In the genomic region with DNA sequence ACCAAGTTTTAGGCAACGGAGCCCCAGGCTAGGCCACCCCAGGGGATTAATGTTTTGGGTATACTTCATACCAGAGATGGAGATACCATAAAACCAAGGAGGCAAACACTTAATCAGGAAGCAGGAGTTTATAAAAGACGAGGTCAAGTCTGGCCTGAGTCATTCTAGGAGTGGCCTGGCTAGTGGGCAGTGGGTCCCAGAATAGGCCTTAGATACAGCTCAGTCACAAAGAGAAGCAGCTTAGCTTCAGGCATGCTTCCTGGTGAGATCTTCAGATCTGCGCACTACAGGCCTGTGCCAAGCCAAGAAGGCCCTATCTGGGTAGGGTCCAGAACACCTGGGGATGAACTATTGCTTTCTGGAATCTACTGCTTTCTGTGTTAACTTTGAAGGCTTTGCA, we compare ENCODE assay signal across 23 cellular contexts. TPM values are rescaled to one million over a fixed set of nuclear protein-coding genes. Genes with fewer than 3 reads are reported as not detected.
DNase-seq lines count a peak whose midpoint lies in the region; TF ChIP-seq lines count a peak whose summit lies in the region.
"Had no signal": no experiment of that assay in that cellular context is flagged by ENCODE, and none has a peak within 500 bp of the region (broad histone marks: within the 10 kb centered on the region; RNA-seq: fewer than 3 reads in every experiment).

No MANE protein-coding gene starts in this region.

- no peak overlapping the region for H2BK120ac ChIP-seq in trophoblast cell (ENCODE audit: insufficient read depth, low read length, poor library complexity)

- H3K18ac ChIP-seq in trophoblast cell (ENCODE audit: low read length) = no peak overlapping the region

- H3K27me3 ChIP-seq in MG63 = no peaks in the 10 kb centered on the region
- no peaks in the 10 kb centered on the region for H3K27me3 ChIP-seq in trophoblast cell (ENCODE audit: insufficient read depth, low read length)
- H3K27me3 ChIP-seq: gastrocnemius medialis, Peyer's patch, spleen, vagina had no signal

- H3K4me1 ChIP-seq in trophoblast cell (ENCODE audit: control insufficient read depth in 1 of 2, insufficient read depth in 2 of 2, low read length in 2 of 2) = peaks cover 0 to under 1% of the 10 kb centered on the region in 2 experiments
- H3K4me1 ChIP-seq: gastrocnemius medialis, Peyer's patch, psoas muscle, vagina had no signal

- H3K79me1 ChIP-seq in trophoblast cell (ENCODE audit: low read length) = no peaks in the 10 kb centered on the region

- H3K23ac ChIP-seq in trophoblast cell (ENCODE audit: low read length) = no peak overlapping the region

- in situ Hi-C loops in astrocyte of the spinal cord (cut with HindIII; ENCODE audit: low sequenced_read_pairs) = no loop called here

- no peak overlapping the region for H3K27ac ChIP-seq in trophoblast cell (ENCODE audit: low read depth, low read length)
- H3K27ac ChIP-seq: gastrocnemius medialis, Peyer's patch, psoas muscle, spleen, vagina had no signal

- TF ChIP-seq CTCF in astrocyte of the spinal cord (IDR thresholded peaks at IDR 0.05; ENCODE audit: low read depth, low read length) = no peak

- DNase-seq in EH (ENCODE audit: low read depth) = peak; percentile 68
- peak; percentile 64 for DNase-seq in MG63
- DNase-seq in astrocyte of the spinal cord (ENCODE audit: low read depth, low spot score) = peak; percentile 44
- DNase-seq in myocyte (ENCODE audit: low read depth) = peak; percentile 75
- DNase-seq in trophoblast cell = no peak
- no peak for DNase-seq in GOT3 (lab: John Stamatoyannopoulos, UW)
- no peak for DNase-seq in GDM1 (lab: John Stamatoyannopoulos, UW)
- DNase-seq in NCI-H446 treated with DMSO at 0.1 percent for 48 hours (lab: John Stamatoyannopoulos, UW) = no peak
- DNase-seq: activated naive CD8-positive, alpha-beta T cell treated with anti-CD3 and anti-CD28 coated beads for 36 hours; CD8-positive, alpha-beta memory T cell; gastrocnemius medialis; mesendoderm; NCI-H1436; Peyer's patch; psoas muscle; spleen; T-helper 9 cell had no signal

- H3K4me3 ChIP-seq in MG63 (no peak overlapping the region), astrocyte of the spinal cord (ENCODE audit: low read depth, low read length) (no peak overlapping the region), trophoblast cell (ENCODE audit: low read depth, low read length) (no peak overlapping the region)
- H3K4me3 ChIP-seq: gastrocnemius medialis, Peyer's patch, psoas muscle, spleen, vagina had no signal

- H2BK5ac ChIP-seq in trophoblast cell (ENCODE audit: low read depth, low read length, poor library complexity) = no peak overlapping the region

- no CpG with 5 or more reads among the region's 3 CpGs for WGBS in trophoblast cell (ENCODE audit: extremely low coverage, insufficient coverage, insufficient read length)

- H4K12ac ChIP-seq in trophoblast cell (ENCODE audit: low read depth, low read length) = no peak overlapping the region

- no peak overlapping the region for H2BK12ac ChIP-seq in trophoblast cell (ENCODE audit: low read length)

- H3K9ac ChIP-seq in trophoblast cell (ENCODE audit: low read length) = no peak overlapping the region

- no peak overlapping the region for H3K4me2 ChIP-seq in trophoblast cell (ENCODE audit: low read length)

- H2AK5ac ChIP-seq in trophoblast cell (ENCODE audit: low read length) = no peak overlapping the region

- no peak overlapping the region for H2AFZ ChIP-seq in trophoblast cell (ENCODE audit: insufficient read depth, low read length, poor library complexity)

- no peak overlapping the region for H4K8ac ChIP-seq in trophoblast cell (ENCODE audit: low read depth, low read length)

- H3K4ac ChIP-seq in trophoblast cell (ENCODE audit: low read depth, low read length) = no peak overlapping the region

- H3K14ac ChIP-seq in trophoblast cell (ENCODE audit: low read length) = no peak overlapping the region

- H3K36me3 ChIP-seq in MG63 (no peaks in the 10 kb centered on the region), trophoblast cell (ENCODE audit: control insufficient read depth in 1 of 2, insufficient read depth in 2 of 2, low read length in 2 of 2) (peaks cover 4 to 16% of the 10 kb centered on the region in 2 experiments)
- H3K36me3 ChIP-seq: gastrocnemius medialis, vagina had no signal

- H3K9me3 ChIP-seq in MG63 (no peaks in the 10 kb centered on the region), trophoblast cell (ENCODE audit: insufficient read depth, low read depth, low read length) (no peaks in the 10 kb centered on the region)
- H3K9me3 ChIP-seq: gastrocnemius medialis, Peyer's patch, psoas muscle, spleen, vagina had no signal

- no peaks in the 10 kb centered on the region for H3K79me2 ChIP-seq in trophoblast cell (ENCODE audit: control insufficient read depth, insufficient read depth, low read length, poor library complexity)

- no peak overlapping the region for H4K91ac ChIP-seq in trophoblast cell (ENCODE audit: low read depth, low read length)

RNA-seq across cellular contexts. Expression of gene NR5A1, which starts 20.6 kb away (rescaled TPM):
- not detected in 2 replicates for total RNA-seq in MG63 (2014; rRNA removed; shearing (Covaris generic); ENCODE audit: low replicate concordance)
- not detected in 2 replicates for total RNA-seq in myocyte
- polyA plus RNA-seq in myocyte (2012) = not detected
- polyA plus RNA-seq in trophoblast cell (2013) = 0.31 and 0.32 TPM in 2 replicates
- total RNA-seq: activated naive CD8-positive, alpha-beta T cell treated with anti-CD3 and anti-CD28 coated beads for 36 hours; cardiac septum; CD8-positive, alpha-beta memory T cell; dermis microvascular lymphatic vessel endothelial cell; gastrocnemius medialis; kidney epithelial cell; MCF 10A; subcutaneous adipose tissue had no signal
- polyA plus RNA-seq: CD8-positive, alpha-beta memory T cell had no signal

Comparison
In these comparisons a context has a peak if more than half of its experiments do, and no peak if none do; other contexts are left out.
1. DNase-seq: peak in EH (single experiment), MG63 (single experiment), astrocyte of the spinal cord (single experiment) and myocyte (single experiment); none in trophoblast cell (0 of 2), GOT3 (single experiment), GDM1 (single experiment) and NCI-H446 treated with DMSO at 0.1 percent for 48 hours (single experiment).